ENCODE assay signal across 8 cellular contexts in the genomic region with DNA sequence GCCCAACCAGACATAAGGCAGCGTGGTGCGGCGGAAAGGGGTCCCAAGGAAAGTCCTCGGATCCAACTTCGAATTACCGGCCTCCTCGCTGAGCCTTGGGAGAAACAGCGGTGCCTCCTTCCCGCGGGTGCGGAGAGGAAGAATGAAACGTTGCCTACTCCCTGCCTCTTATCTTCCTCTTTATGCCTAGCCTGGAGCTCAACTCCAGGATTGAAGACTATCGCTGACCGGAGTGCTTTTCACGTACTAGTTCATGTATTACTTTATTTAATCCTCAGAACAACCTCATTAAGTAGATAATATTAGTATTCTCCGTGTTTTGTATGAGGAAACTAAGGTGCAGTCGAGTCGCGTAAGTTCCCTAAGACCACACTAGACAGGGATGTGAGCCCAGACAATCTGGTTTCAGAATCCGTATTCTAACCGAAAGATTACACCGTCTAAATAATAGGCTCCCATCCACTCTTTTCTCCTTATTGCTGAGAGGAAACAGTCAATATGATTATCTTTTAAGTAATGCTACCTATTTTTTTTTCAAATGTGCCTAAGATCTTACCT. TPM values are rescaled to one million over a fixed set of nuclear protein-coding genes. Genes with fewer than 3 reads are reported as not detected.
A peak's percentile ranks its signal among the peaks of the same experiment; 100 is the strongest.
DNase-seq lines count a peak whose midpoint lies in the region; ATAC-seq, FAIRE-seq and TF ChIP-seq lines count a peak whose summit lies in the region.

No MANE protein-coding gene starts in this region.

- H3K4me3 ChIP-seq in ACC112 (ENCODE audit: low read depth, low read length): peak overlapping the region; percentile 96
- peak overlapping the region; percentile 93 for H3K4me3 ChIP-seq in HUES6 (ENCODE audit: low read depth, low read length)
- H3K4me3 ChIP-seq in stomach: peak overlapping the region; percentile 73 to 94 (median 86)

- H3K4me1 ChIP-seq in ACC112 (ENCODE audit: control insufficient read depth, insufficient read depth, low read length, unreplicated experiment): peaks cover 9% of the 10 kb centered on the region
- no peaks in the 10 kb centered on the region for H3K4me1 ChIP-seq in HUES6 (ENCODE audit: control insufficient read depth, insufficient read depth, low read length)
- peaks cover 5 to 39% (median 26%) of the 10 kb centered on the region in 4 donors for H3K4me1 ChIP-seq in stomach

- intact Hi-C loops in stomach (cut with DNase I; ENCODE audit: low total_unique reads): no loop called here

- H3K27ac ChIP-seq in ACC112 (ENCODE audit: low read depth, low read length): peak overlapping the region; percentile 1; the same call in 1 of the 2 replicates
- no peak overlapping the region for H3K27ac ChIP-seq in HUES6 (ENCODE audit: low read depth, low read length)
- peak overlapping the region; percentile 82 to 94 (median 93) for H3K27ac ChIP-seq in stomach

- H3K9ac ChIP-seq in HUES6 (ENCODE audit: low read length): peak overlapping the region; percentile 60

- H3K9me3 ChIP-seq in HUES6 (ENCODE audit: control insufficient read depth, insufficient read depth, low read depth, low read length): no peaks in the 10 kb centered on the region
- H3K9me3 ChIP-seq in stomach: no peaks in the 10 kb centered on the region

- peaks cover 20% of the 10 kb centered on the region for H3K79me2 ChIP-seq in ACC112 (ENCODE audit: control insufficient read depth, insufficient read depth, low read length, unreplicated experiment)

- H2AFZ ChIP-seq in ACC112 (ENCODE audit: low read length, unreplicated experiment): peak overlapping the region; percentile 66

- WGBS in stomach, 5 donors: 27 to 34% (median 31%) methylated on average over 22 of the region's 22 CpGs

- no peaks in the 10 kb centered on the region for H3K36me3 Mint-ChIP-seq in activated naive CD8-positive, alpha-beta T cell
- H3K36me3 Mint-ChIP-seq in immature natural killer cell: no peaks in the 10 kb centered on the region

- no peaks in the 10 kb centered on the region for H3K27me3 ChIP-seq in ACC112 (ENCODE audit: insufficient read depth, low read length)
- H3K27me3 ChIP-seq in HUES6 (ENCODE audit: control insufficient read depth, insufficient read depth, low read length): no peaks in the 10 kb centered on the region
- no peaks in the 10 kb centered on the region for H3K27me3 ChIP-seq in stomach

- TF ChIP-seq CTCF in stomach (IDR thresholded peaks at IDR 0.05): no peak

- H3K4me1 Mint-ChIP-seq in activated naive CD8-positive, alpha-beta T cell (ENCODE audit: low read depth): peaks cover 26% of the 10 kb centered on the region
- peaks cover 26 to 41% of the 10 kb centered on the region in 2 donors for H3K4me1 Mint-ChIP-seq in immature natural killer cell

- TF ChIP-seq POLR2A in stomach (IDR thresholded peaks at IDR 0.05) (no peak), H54 (IDR thresholded peaks at IDR 0.05; ENCODE audit: low read depth, low read length) (no peak)

- no peak for TF ChIP-seq EP300 in stomach (IDR thresholded peaks at IDR 0.05)

- H3K27ac Mint-ChIP-seq in activated naive CD8-positive, alpha-beta T cell: peak overlapping the region; percentile 96
- peak overlapping the region; percentile 93 to 98 (median 94) for H3K27ac Mint-ChIP-seq in immature natural killer cell

- H3K4me3 Mint-ChIP-seq in activated naive CD8-positive, alpha-beta T cell: peak overlapping the region; percentile 91
- peak overlapping the region; percentile 94 to 99 (median 95) for H3K4me3 Mint-ChIP-seq in immature natural killer cell

- no peaks in the 10 kb centered on the region for H3K9me3 Mint-ChIP-seq in activated naive CD8-positive, alpha-beta T cell (ENCODE audit: low read depth)
- no peaks in the 10 kb centered on the region for H3K9me3 Mint-ChIP-seq in immature natural killer cell

- H3K36me3 ChIP-seq in ACC112 (ENCODE audit: insufficient read depth, low read length) (no peaks in the 10 kb centered on the region), HUES6 (ENCODE audit: control insufficient read depth, insufficient read depth, low read length) (no peaks in the 10 kb centered on the region), stomach (no peaks in the 10 kb centered on the region)

- ATAC-seq in GM21423 (IDR thresholded peaks at IDR 0.05; ENCODE audit: unreplicated experiment) (no peak), HG03442 (IDR thresholded peaks at IDR 0.05; ENCODE audit: unreplicated experiment) (no peak)

- FAIRE-seq in H54 (lab: Jason Lieb, UNC): no peak

- DNase-seq in immature natural killer cell (peak in 1 of 3 donors; percentile 1), stomach (no peak), H54 (ENCODE audit: insufficient read length, low spot score) (no peak)

- no peaks in the 10 kb centered on the region for H3K27me3 Mint-ChIP-seq in activated naive CD8-positive, alpha-beta T cell
- peaks cover 4 to 8% (median 7%) of the 10 kb centered on the region in 3 donors for H3K27me3 Mint-ChIP-seq in immature natural killer cell (ENCODE audit: low read depth in 3 of 3)

RNA-seq across cellular contexts. Expression of gene PDSS2, which starts 0.8 kb away (rescaled TPM):
- polyA plus RNA-seq in immature natural killer cell (10 to 100 TPM; 10.2 to 11.5 (median 11.0) TPM), stomach (1 to 10 TPM; 5.6 to 9.8 (median 7.7) TPM)
- total RNA-seq in stomach: 10 to 100 TPM in 3 of 5 donors, 1 to 10 TPM in 1, not detected in 1; 4.5 to 26.1 (median 11.5) TPM

RNA-seq across cellular contexts. Expression of gene SOBP, which starts 29.8 kb away (rescaled TPM):
- polyA plus RNA-seq in immature natural killer cell (not detected), stomach (1 to 10 TPM; 2.4 to 3.7 (median 3.1) TPM)
- total RNA-seq in stomach: 10 to 100 TPM in 1 of 5 donors, 1 to 10 TPM in 3, under 1 TPM in 1; 0.58 to 16.9 (median 7.1) TPM
